In genomic region chr12:79444089-79444488, GRCh38 we compare ENCODE assay signal across 16 cellular contexts.
DNase-seq lines count a peak whose midpoint lies in the region; ATAC-seq and TF ChIP-seq lines count a peak whose summit lies in the region.
"Had no signal": no experiment of that assay in that cellular context is flagged by ENCODE, and none has a peak within 500 bp of the region (broad histone marks: within the 10 kb centered on the region; RNA-seq: fewer than 3 reads in every experiment).

No MANE protein-coding gene starts in this region.

- H2AK9ac ChIP-seq in IMR-90 (replicated peaks; ENCODE audit: low read depth, low read length, poor library complexity), result no peak overlapping the region

- no peaks in the 10 kb centered on the region for H3K79me2 ChIP-seq in ACC112 (ENCODE audit: control insufficient read depth, insufficient read depth, low read length, unreplicated experiment)

- TF ChIP-seq CTCF in IMR-90 (conservative IDR thresholded peaks at IDR 0.05; ENCODE audit: low read depth, low read length) (no peak), astrocyte of the spinal cord (IDR thresholded peaks at IDR 0.05; ENCODE audit: low read depth, low read length) (no peak)

- dilution Hi-C loops in IMR-90 (cut with HindIII; ENCODE audit: low sequenced_read_pairs, unreplicated experiment), result no loop called here

- peaks cover 13% of the 10 kb centered on the region for H3K4me1 ChIP-seq in ACC112 (ENCODE audit: control insufficient read depth, insufficient read depth, low read length, unreplicated experiment)
- H3K4me1 ChIP-seq in IMR-90 (ENCODE audit: control insufficient read depth, insufficient read depth, low read length), result no peaks in the 10 kb centered on the region; the same call in 1 of the 2 replicates
- H3K4me1 ChIP-seq in CD4-positive, alpha-beta memory T cell (ENCODE audit: insufficient read depth, low read length), result no peaks in the 10 kb centered on the region
- H3K4me1 ChIP-seq: psoas muscle had no signal

- no peaks in the 10 kb centered on the region for H3K27me3 Mint-ChIP-seq in CD4-positive, alpha-beta memory T cell

- no peaks in the 10 kb centered on the region for H3K4me1 Mint-ChIP-seq in CD4-positive, alpha-beta memory T cell

- no peaks in the 10 kb centered on the region; the same call in 1 of the 2 replicates for H3K9me1 ChIP-seq in IMR-90 (ENCODE audit: insufficient read depth, low read length)

- H3K9me3 ChIP-seq in IMR-90 (ENCODE audit: control insufficient read depth, insufficient read depth, low read length), result no peaks in the 10 kb centered on the region
- no peaks in the 10 kb centered on the region for H3K9me3 ChIP-seq in CD4-positive, alpha-beta memory T cell (ENCODE audit: control insufficient read depth in 1 of 2, low read length in 2 of 2)
- H3K9me3 ChIP-seq: psoas muscle had no signal

- ATAC-seq in IMR-90 (ENCODE audit: low read depth) (peak; percentile 89), HG03571 (IDR thresholded peaks at IDR 0.05; ENCODE audit: unreplicated experiment) (no peak)
- ATAC-seq: psoas muscle had no signal

- H3K4me3 ChIP-seq in ACC112 (ENCODE audit: low read depth, low read length) (no peak overlapping the region), IMR-90 (ENCODE audit: insufficient read depth, low read depth, low read length) (no peak overlapping the region), astrocyte of the spinal cord (ENCODE audit: low read depth, low read length) (no peak overlapping the region)
- no peak overlapping the region for H3K4me3 ChIP-seq in CD4-positive, alpha-beta memory T cell (ENCODE audit: low read length in 2 of 2)
- H3K4me3 ChIP-seq: psoas muscle had no signal

- H3K79me1 ChIP-seq in IMR-90 (ENCODE audit: low read depth in 1 of 2, low read length in 2 of 2), result no peaks in the 10 kb centered on the region

- H3K4me2 ChIP-seq in IMR-90 (ENCODE audit: low read depth, low read length), result no peak overlapping the region

- no peak overlapping the region for H4K91ac ChIP-seq in IMR-90 (ENCODE audit: insufficient read depth, low read depth, low read length)

- H2BK120ac ChIP-seq in IMR-90 (ENCODE audit: low read depth, low read length), result no peak overlapping the region

- H2AFZ ChIP-seq in ACC112 (ENCODE audit: low read length, unreplicated experiment) (no peak overlapping the region), IMR-90 (replicated peaks; ENCODE audit: low read length, poor library complexity) (no peak overlapping the region)

- intact Hi-C loops in IMR-90 (cut with micrococcal nuclease), result no loop called here
- intact Hi-C loops in CD4-positive, alpha-beta memory T cell (cut with micrococcal nuclease), result no loop called here

- H4K20me1 ChIP-seq in IMR-90 (ENCODE audit: insufficient read depth, low read length), result no peaks in the 10 kb centered on the region

- H2BK20ac ChIP-seq in IMR-90 (ENCODE audit: low read depth, low read length), result no peak overlapping the region

- H3K27ac ChIP-seq in ACC112 (ENCODE audit: low read depth, low read length) (peak overlapping the region; percentile 40), IMR-90 (ENCODE audit: insufficient read depth, low read length) (no peak overlapping the region)
- no peak overlapping the region for H3K27ac ChIP-seq in CD4-positive, alpha-beta memory T cell (ENCODE audit: low read depth, low read length)
- H3K27ac ChIP-seq: psoas muscle had no signal

- no peak overlapping the region for H3K27ac Mint-ChIP-seq in CD4-positive, alpha-beta memory T cell

- no peak overlapping the region for H3K23ac ChIP-seq in IMR-90 (ENCODE audit: low read depth, low read length)

- no peak overlapping the region for H2AK5ac ChIP-seq in IMR-90 (ENCODE audit: low read depth, low read length)

- no peaks in the 10 kb centered on the region for H3K27me3 ChIP-seq in ACC112 (ENCODE audit: insufficient read depth, low read length)
- no peaks in the 10 kb centered on the region for H3K27me3 ChIP-seq in IMR-90 (ENCODE audit: control insufficient read depth, insufficient read depth, low read length)
- no peaks in the 10 kb centered on the region for H3K27me3 ChIP-seq in CD4-positive, alpha-beta memory T cell (ENCODE audit: insufficient read depth, low read length)

- TF ChIP-seq POLR2A in IMR-90 (IDR thresholded peaks at IDR 0.05; ENCODE audit: low read depth, low read length), result no peak

- BruUV-seq in IMR-90 (replicated peaks; lab: Mats Ljungman, UMichigan), result no TSS peak

- H3K9me3 Mint-ChIP-seq in CD4-positive, alpha-beta memory T cell, result peaks cover 0 to 2% (median 0%) of the 10 kb centered on the region in 8 donors

- H3K36me3 ChIP-seq in ACC112 (ENCODE audit: insufficient read depth, low read length), result no peaks in the 10 kb centered on the region
- H3K36me3 ChIP-seq in IMR-90 (ENCODE audit: control insufficient read depth, insufficient read depth, low read length), result no peaks in the 10 kb centered on the region
- H3K36me3 ChIP-seq in CD4-positive, alpha-beta memory T cell (ENCODE audit: insufficient read depth, low read length), result no peaks in the 10 kb centered on the region

- CTCF ChIA-PET in IMR-90 (lab: Yijun Ruan, JAX), result interaction anchor here (0.9 to 1.1 kb wide), 2 partner anchors 21 to 36 kb away, joined by 3 read pairs; no protein-coding TSS in a partner anchor
- CTCF ChIA-PET in CD4-positive, alpha-beta memory T cell (lab: Charles Lee; ENCODE audit: partially characterized antibody), result no interaction called here

- TF ChIP-seq RAD21 in IMR-90 (IDR thresholded peaks at IDR 0.05; ENCODE audit: low read length), result no peak

- peak; percentile 68 for DNase-seq in IMR-90
- peak; percentile 69 for DNase-seq in astrocyte of the spinal cord (ENCODE audit: low read depth, low spot score)
- DNase-seq in hepatic stellate cell (ENCODE audit: low spot score), result peak; percentile 21
- DNase-seq in activated CD4-positive, alpha-beta T cell treated with anti-CD3 and anti-CD28 coated beads for 48 hours, result no peak
- no peak for DNase-seq in CD4-positive, alpha-beta memory T cell
- DNase-seq in middle frontal gyrus (ENCODE audit: extremely low spot score, low spot score), result no peak
- DNase-seq: activated CD8-positive, alpha-beta memory T cell treated with anti-CD3 and anti-CD28 coated beads for 24 hours; central memory CD4-positive, alpha-beta T cell; DMS79 treated with DMSO at 0.1 percent for 48 hours; erythroblast; GOT3; psoas muscle; stimulated activated CD4-positive, alpha-beta T cell treated with anti-CD3 and anti-CD28 coated beads, Interleukin-2, amount 100 ng/mL, for 24 hours; T1000 had no signal

- no peak overlapping the region for H4K5ac ChIP-seq in IMR-90 (ENCODE audit: low read depth, low read length)

- no peak overlapping the region for H3K9ac ChIP-seq in IMR-90 (ENCODE audit: low read depth, low read length)

- H3K14ac ChIP-seq in IMR-90 (replicated peaks; ENCODE audit: low read depth, low read length), result 0 out of 2 replicates have a peak overlapping the region, but pooled peaks have one; percentile 21

- H3K4ac ChIP-seq in IMR-90 (ENCODE audit: low read depth, low read length), result no peak overlapping the region

- POLR2A ChIA-PET in IMR-90 (lab: Charles Lee; ENCODE audit: unreplicated experiment), result no interaction called here
- POLR2A ChIA-PET in CD4-positive, alpha-beta memory T cell (lab: Charles Lee; ENCODE audit: partially characterized antibody), result no interaction called here

- no peak overlapping the region for H3K56ac ChIP-seq in IMR-90 (ENCODE audit: extremely low read depth, insufficient read depth, low read length)

- H3K18ac ChIP-seq in IMR-90 (ENCODE audit: low read depth, low read length), result no peak overlapping the region

- no peak overlapping the region for H4K8ac ChIP-seq in IMR-90 (ENCODE audit: low read depth in 2 of 2, low read length in 2 of 2)

- no peak overlapping the region for H3K4me3 Mint-ChIP-seq in CD4-positive, alpha-beta memory T cell

- H2BK15ac ChIP-seq in IMR-90 (ENCODE audit: low read depth, low read length), result no peak overlapping the region

- no peaks in the 10 kb centered on the region for H3K36me3 Mint-ChIP-seq in CD4-positive, alpha-beta memory T cell

- no peak overlapping the region for H2BK5ac ChIP-seq in IMR-90 (ENCODE audit: low read depth, low read length, poor library complexity, severe bottlenecking)

- in situ Hi-C loops in IMR-90 (cut with MboI; ENCODE audit: low sequenced_read_pairs), result loop anchor here (5.0 kb wide), 1 partner anchor 93 kb away; no protein-coding TSS in a partner anchor
- in situ Hi-C loops in astrocyte of the spinal cord (cut with HindIII; ENCODE audit: low sequenced_read_pairs), result no loop called here

TF ChIP-seq in IMR-90, 13 proteins besides CTCF, POLR2A, EP300 and RAD21 (continues in another document):
- TF ChIP-seq CHD1 (IDR thresholded peaks at IDR 0.05; ENCODE audit: low read depth, low read length) (no peak), USF2 (IDR thresholded peaks at IDR 0.05; ENCODE audit: low read depth, low read length) (no peak), MXI1 (IDR thresholded peaks at IDR 0.05; ENCODE audit: borderline replicate concordance, low read depth, low read length) (no peak), RFX5 (IDR thresholded peaks at IDR 0.05; ENCODE audit: low read depth, low read length) (no peak), RCOR1 (IDR thresholded peaks at IDR 0.05; ENCODE audit: insufficient replicate concordance, low read length) (no peak), NFE2L2 (IDR thresholded peaks at IDR 0.05; ENCODE audit: low read depth, low read length) (peak; percentile 69; the same call in 1 of the 2 replicates), MAFK (IDR thresholded peaks at IDR 0.05; ENCODE audit: low read depth, low read length) (peak; percentile 95), SMC3 (IDR thresholded peaks at IDR 0.05; ENCODE audit: low read depth, low read length) (no peak), MAZ (IDR thresholded peaks at IDR 0.05; ENCODE audit: borderline replicate concordance, low read depth, low read length) (no peak), BHLHE40 (IDR thresholded peaks at IDR 0.05; ENCODE audit: low read depth, low read length) (no peak), CEBPB (IDR thresholded peaks at IDR 0.05; ENCODE audit: low read depth, low read length) (no peak), FOS (IDR thresholded peaks at IDR 0.05; ENCODE audit: low read depth, low read length) (no peak)

Comparison
In these comparisons a context has a peak if more than half of its experiments do, and no peak if none do; other contexts are left out.
1. DNase-seq: peak in IMR-90 (single experiment), astrocyte of the spinal cord (single experiment) and hepatic stellate cell (single experiment); none in activated CD4-positive, alpha-beta T cell treated with anti-CD3 and anti-CD28 coated beads for 48 hours (single experiment), CD4-positive, alpha-beta memory T cell (0 of 5) and middle frontal gyrus (single experiment).